20 cellular contexts compared by ENCODE assay signal in genomic region chr18:57974585-57974984, GRCh38.
DNase-seq lines count a peak whose midpoint lies in the region; ATAC-seq, FAIRE-seq and TF ChIP-seq lines count a peak whose summit lies in the region.
"Had no signal": no experiment of that assay in that cellular context is flagged by ENCODE, and none has a peak within 500 bp of the region (broad histone marks: within the 10 kb centered on the region; RNA-seq: fewer than 3 reads in every experiment).

No MANE protein-coding gene starts in this region.

- CTCF ChIA-PET in HepG2 (lab: Yijun Ruan, JAX; ENCODE audit: low intra/inter-chr PET ratio, low total read pairs) = no interaction called here

- no peaks in the 10 kb centered on the region for H3K79me2 ChIP-seq in HepG2 (ENCODE audit: insufficient read depth, low read length)

- TF ChIP-seq POLR2A in HepG2 (IDR thresholded peaks at IDR 0.05; ENCODE audit: insufficient read depth in 1 of 2, low read depth in 2 of 2, low read length in 2 of 2) (no peak), stomach (IDR thresholded peaks at IDR 0.05) (no peak)

- no TSS peak for BruUV-seq in HepG2 (replicated peaks; lab: Mats Ljungman, UMichigan)

- ATAC-seq in central memory CD8-positive, alpha-beta T cell (replicated peaks; ENCODE audit: extremely low read depth, poor library complexity, severe bottlenecking) = no peak
- ATAC-seq in HepG2 = peak; percentile 82
- no peak for ATAC-seq in GM18858 (IDR thresholded peaks at IDR 0.05; ENCODE audit: unreplicated experiment)
- no peak for ATAC-seq in psoas muscle
- ATAC-seq: A549; CD8-positive, alpha-beta T cell had no signal

- in situ Hi-C loops in HepG2 (cut with HindIII; ENCODE audit: extremely low pct_ligation_motif_present, low pct_unique_long_range_greater_than_20kb) = no loop called here

- no peaks in the 10 kb centered on the region for H3K9me3 Mint-ChIP-seq in central memory CD8-positive, alpha-beta T cell
- H3K9me3 Mint-ChIP-seq: CD4-positive, alpha-beta T cell; CD8-positive, alpha-beta T cell had no signal

- H3K4me3 ChIP-seq in HepG2 (replicated peaks in 1 of 3; ENCODE audit: insufficient read depth in 1 of 3, low read depth in 2 of 3, low read length in 3 of 3) (no peak overlapping the region), stomach (no peak overlapping the region), psoas muscle (no peak overlapping the region)
- H3K4me3 ChIP-seq: A549; BLaER1 treated with 17β-estradiol and CSF1 and Interleukin-3, amounts not matched to agents 10 nM and 100 nM had no signal

- DNase-seq in central memory CD8-positive, alpha-beta T cell (ENCODE audit: low spot score in 2 of 2) = no peak
- DNase-seq in HepG2 (ENCODE audit: low spot score) = peak; percentile 40
- no peak for DNase-seq in stomach
- no peak for DNase-seq in psoas muscle
- DNase-seq: AML-193; Caco-2; Calu3; CD4-positive, alpha-beta T cell; CD8-positive, alpha-beta T cell; DMS79 treated with DMSO at 0.1 percent for 48 hours; GF-D8 had no signal

- H3K36me3 ChIP-seq in HepG2 (replicated peaks in 1 of 2; ENCODE audit: control insufficient read depth in 1 of 2, insufficient read depth in 2 of 2, low read length in 2 of 2) = no peaks in the 10 kb centered on the region
- H3K36me3 ChIP-seq in stomach = no peaks in the 10 kb centered on the region
- H3K36me3 ChIP-seq in psoas muscle (ENCODE audit: insufficient read depth in 1 of 2, low read depth in 1 of 2) = no peaks in the 10 kb centered on the region
- H3K36me3 ChIP-seq: BLaER1 treated with 17β-estradiol and CSF1 and Interleukin-3, amounts not matched to agents 10 nM and 100 nM had no signal

- no peak overlapping the region for H3K4me3 Mint-ChIP-seq in central memory CD8-positive, alpha-beta T cell
- H3K4me3 Mint-ChIP-seq: B cell; CD4-positive, alpha-beta T cell; CD8-positive, alpha-beta T cell had no signal

- no peak overlapping the region for H3K27ac ChIP-seq in HepG2 (ENCODE audit: extremely low read length, insufficient read depth, low read length)
- H3K27ac ChIP-seq in stomach = peak overlapping the region; percentile 10 to 84 (median 11)
- H3K27ac ChIP-seq in psoas muscle = no peak overlapping the region
- H3K27ac ChIP-seq: 22Rv1; A549; BLaER1 treated with 17β-estradiol and CSF1 and Interleukin-3, amounts not matched to agents 10 nM and 100 nM; C4-2B had no signal

- H3K4me1 Mint-ChIP-seq in central memory CD8-positive, alpha-beta T cell = no peaks in the 10 kb centered on the region

- FAIRE-seq in HepG2 (lab: Jason Lieb, UNC) = peak; percentile 60
- FAIRE-seq: A549, G401.6, GM12891, GM19239 had no signal

- peak overlapping the region; percentile 46 for H3K4me2 ChIP-seq in HepG2 (ENCODE audit: low read depth, low read length)
- H3K4me2 ChIP-seq: A549; BLaER1 treated with 17β-estradiol and CSF1 and Interleukin-3, amounts not matched to agents 10 nM and 100 nM had no signal

- H2AFZ ChIP-seq in HepG2 (ENCODE audit: low read length) = peak overlapping the region; percentile 43

- TF ChIP-seq EP300 in HepG2 (IDR thresholded peaks at IDR 0.05; ENCODE audit: low read depth in 2 of 2, low read length in 2 of 2) = no peak
- no peak for TF ChIP-seq EP300 in HepG2 (CRISPR knock-in tag; IDR thresholded peaks at IDR 0.05; ENCODE audit: borderline replicate concordance)
- TF ChIP-seq EP300 in stomach (IDR thresholded peaks at IDR 0.05) = no peak

- H4K20me1 ChIP-seq in HepG2 (ENCODE audit: insufficient read depth, low read length) = no peaks in the 10 kb centered on the region
- H4K20me1 ChIP-seq: BLaER1 treated with 17β-estradiol and CSF1 and Interleukin-3, amounts not matched to agents 10 nM and 100 nM had no signal

- H3K27me3 ChIP-seq in HepG2 (ENCODE audit: control insufficient read depth in 1 of 2, insufficient read depth in 2 of 2, low read length in 2 of 2) = no peaks in the 10 kb centered on the region
- H3K27me3 ChIP-seq in stomach = no peaks in the 10 kb centered on the region
- no peaks in the 10 kb centered on the region for H3K27me3 ChIP-seq in psoas muscle (ENCODE audit: insufficient read depth in 3 of 3, low read length in 2 of 3)
- H3K27me3 ChIP-seq: BLaER1 treated with 17β-estradiol and CSF1 and Interleukin-3, amounts not matched to agents 10 nM and 100 nM had no signal

- peaks cover 26% of the 10 kb centered on the region for H3K27me3 Mint-ChIP-seq in central memory CD8-positive, alpha-beta T cell

- peaks cover 77% of the 10 kb centered on the region for H3K4me1 ChIP-seq in HepG2 (ENCODE audit: insufficient read depth, low read length)
- peaks cover 0 to 37% (median 18%) of the 10 kb centered on the region in 4 donors for H3K4me1 ChIP-seq in stomach
- H3K4me1 ChIP-seq in psoas muscle = no peaks in the 10 kb centered on the region
- H3K4me1 ChIP-seq: A549 had no signal

- TF ChIP-seq CTCF in HepG2 (CRISPR knock-in tag; IDR thresholded peaks at IDR 0.05) = no peak
- TF ChIP-seq CTCF in stomach (IDR thresholded peaks at IDR 0.05) = no peak
- TF ChIP-seq CTCF in psoas muscle (IDR thresholded peaks at IDR 0.05) = no peak

- H3K9ac ChIP-seq in HepG2 (ENCODE audit: insufficient read depth, low read depth, low read length) = no peak overlapping the region
- H3K9ac ChIP-seq: BLaER1 treated with 17β-estradiol and CSF1 and Interleukin-3, amounts not matched to agents 10 nM and 100 nM had no signal

- no peaks in the 10 kb centered on the region for H3K9me3 ChIP-seq in HepG2 (ENCODE audit: low read length)
- H3K9me3 ChIP-seq in stomach = no peaks in the 10 kb centered on the region
- no peaks in the 10 kb centered on the region for H3K9me3 ChIP-seq in psoas muscle
- H3K9me3 ChIP-seq: A549; BLaER1 treated with 17β-estradiol and CSF1 and Interleukin-3, amounts not matched to agents 10 nM and 100 nM; Caco-2 had no signal

- WGBS in HepG2 (ENCODE audit: low lambda C conversion rate) = 25% methylated on average over 4 of the region's 4 CpGs
- WGBS in stomach, 5 donors = 39 to 62% (median 58%) methylated on average over 4 of the region's 4 CpGs
- WGBS in psoas muscle, 3 donors = 42 to 80% (median 64%) methylated on average over 4 of the region's 4 CpGs

- H3K36me3 Mint-ChIP-seq in central memory CD8-positive, alpha-beta T cell (ENCODE audit: insufficient read depth) = no peaks in the 10 kb centered on the region
- H3K36me3 Mint-ChIP-seq: CD8-positive, alpha-beta T cell had no signal

- intact Hi-C loops in HepG2 (cut with micrococcal nuclease; ENCODE audit: unreplicated experiment) = loop anchor here (5.0 kb wide), 2 partner anchors 38 to 68 kb away; partner anchors contain the start of gene NEDD4L
- intact Hi-C loops in stomach (cut with DNase I; ENCODE audit: low total_unique reads) = no loop called here
- intact Hi-C loops in psoas muscle (cut with DNase I) = no loop called here

- TF ChIP-seq RAD21 in HepG2 (CRISPR knock-in tag; IDR thresholded peaks at IDR 0.05) = no peak

- H3K27ac Mint-ChIP-seq in central memory CD8-positive, alpha-beta T cell (ENCODE audit: low read depth) = peak overlapping the region; percentile 74
- H3K27ac Mint-ChIP-seq: B cell; CD4-positive, alpha-beta T cell; CD8-positive, alpha-beta T cell had no signal

- POLR2A ChIA-PET in HepG2 (lab: Yijun Ruan, JAX) = no interaction called here

TF ChIP-seq in HepG2, 621 proteins besides CTCF, POLR2A, EP300 and RAD21 (continues in another document):
- TF ChIP-seq, protein P1, sequence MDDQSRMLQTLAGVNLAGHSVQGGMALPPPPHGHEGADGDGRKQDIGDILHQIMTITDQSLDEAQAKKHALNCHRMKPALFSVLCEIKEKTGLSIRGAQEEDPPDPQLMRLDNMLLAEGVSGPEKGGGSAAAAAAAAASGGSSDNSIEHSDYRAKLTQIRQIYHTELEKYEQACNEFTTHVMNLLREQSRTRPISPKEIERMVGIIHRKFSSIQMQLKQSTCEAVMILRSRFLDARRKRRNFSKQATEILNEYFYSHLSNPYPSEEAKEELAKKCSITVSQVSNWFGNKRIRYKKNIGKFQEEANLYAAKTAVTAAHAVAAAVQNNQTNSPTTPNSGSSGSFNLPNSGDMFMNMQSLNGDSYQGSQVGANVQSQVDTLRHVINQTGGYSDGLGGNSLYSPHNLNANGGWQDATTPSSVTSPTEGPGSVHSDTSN (CRISPR knock-in tag; IDR thresholded peaks at IDR 0.05; ENCODE audit: borderline replicate concordance) = no peak
- no peak for TF ChIP-seq ZBTB7A (CRISPR knock-in tag; IDR thresholded peaks at IDR 0.05)
- no peak for TF ChIP-seq ZNF414 (CRISPR knock-in tag; IDR thresholded peaks at IDR 0.05)
- TF ChIP-seq CENPT (CRISPR knock-in tag; IDR thresholded peaks at IDR 0.05; ENCODE audit: low read depth) = no peak
- 0 out of 2 replicates have a peak, but pooled peaks have one; percentile 10 for TF ChIP-seq POGZ (CRISPR knock-in tag; IDR thresholded peaks at IDR 0.05)
- peak; percentile 37; the same call in 1 of the 2 replicates for TF ChIP-seq NR2F6 (IDR thresholded peaks at IDR 0.05)
- no peak for TF ChIP-seq NR2F6 (CRISPR knock-in tag; IDR thresholded peaks at IDR 0.05)
- TF ChIP-seq ZFX (CRISPR knock-in tag; IDR thresholded peaks at IDR 0.05; ENCODE audit: low read depth) = no peak
- no peak for TF ChIP-seq ZNF124 (CRISPR knock-in tag; IDR thresholded peaks at IDR 0.05)
- TF ChIP-seq GPN1 (CRISPR knock-in tag; IDR thresholded peaks at IDR 0.05; ENCODE audit: borderline replicate concordance) = no peak
- no peak for TF ChIP-seq ATF7-NPFF (CRISPR knock-in tag; IDR thresholded peaks at IDR 0.05; ENCODE audit: low read depth)
- no peak for TF ChIP-seq SOX13 (IDR thresholded peaks at IDR 0.05)
- 0 out of 4 replicates have a peak, but pooled peaks of 1 of the 2 experiments have one; percentile 13 for TF ChIP-seq SOX13 (CRISPR knock-in tag; conservative IDR thresholded peaks at IDR 0.05 in 1 of 2, IDR thresholded peaks at IDR 0.05 in 1 of 2)
- peak; percentile 36; the same call in 1 of the 2 replicates for TF ChIP-seq HNF4A (CRISPR knock-in tag; IDR thresholded peaks at IDR 0.05)

Comparison
In these comparisons a context has a peak if more than half of its experiments do, and no peak if none do; other contexts are left out.
1. H3K27ac ChIP-seq: peak in stomach (5 of 5); none in HepG2 (single experiment) and psoas muscle (single experiment).